11 cellular contexts compared by ENCODE assay signal in the genomic region with DNA sequence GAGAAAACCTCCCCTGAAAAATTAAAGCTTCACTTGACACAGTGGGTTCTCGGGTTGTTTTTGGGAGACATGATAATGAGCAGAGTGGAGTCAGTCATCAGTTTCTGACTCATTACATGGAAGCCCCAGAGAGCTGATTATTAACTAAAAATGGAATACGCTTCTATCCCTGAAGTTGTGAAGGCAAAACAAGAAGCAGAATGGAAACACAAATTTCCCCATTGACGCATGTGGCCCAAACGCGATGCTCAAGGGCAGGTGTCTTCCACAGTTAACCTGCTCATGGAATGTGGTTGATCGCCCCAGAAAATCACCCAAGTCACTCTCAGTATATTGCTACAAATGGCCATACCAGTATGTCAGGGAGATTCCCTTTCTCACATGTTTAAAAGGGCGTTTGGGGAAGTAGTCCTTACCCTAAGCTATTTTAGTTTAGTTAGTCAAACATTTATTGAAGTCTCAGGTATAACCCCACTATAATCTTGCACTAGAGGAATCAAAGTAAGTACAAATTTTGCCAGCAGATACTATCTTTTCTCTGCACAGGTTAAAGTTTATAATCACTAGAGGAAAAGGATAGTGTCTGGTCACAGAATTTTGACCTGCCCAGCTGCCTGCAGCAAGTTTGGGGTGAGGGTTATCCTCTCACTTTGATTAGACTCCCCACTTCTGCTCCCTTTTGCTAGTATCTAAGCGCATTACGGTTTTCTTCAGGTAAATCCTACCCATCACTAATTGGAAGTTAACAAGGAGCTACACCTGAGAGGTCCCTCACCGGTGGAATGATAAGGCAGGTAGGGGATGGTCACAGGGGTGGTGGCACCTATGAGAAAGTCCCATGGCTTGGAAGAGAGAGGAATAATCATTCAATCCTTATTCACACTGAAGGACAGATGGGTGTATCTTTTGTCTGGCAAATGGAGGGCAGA. TPM values are rescaled to one million over a fixed set of nuclear protein-coding genes. Genes with fewer than 3 reads are reported as not detected.
DNase-seq lines count a peak whose midpoint lies in the region; ATAC-seq and TF ChIP-seq lines count a peak whose summit lies in the region.
"Had no signal": no experiment of that assay in that cellular context is flagged by ENCODE, and none has a peak within 500 bp of the region (broad histone marks: within the 10 kb centered on the region; RNA-seq: fewer than 3 reads in every experiment).

No MANE protein-coding gene starts in this region.

- H3K27me3 ChIP-seq in mononuclear cell (ENCODE audit: insufficient read depth, low read length) (no peaks in the 10 kb centered on the region), heart left ventricle (no peaks in the 10 kb centered on the region), stomach (no peaks in the 10 kb centered on the region)
- H3K27me3 ChIP-seq: gastroesophageal sphincter, right lobe of liver had no signal

- DNase-seq in heart left ventricle, result no peak
- no peak for DNase-seq in cerebellar nuclear complex (lab: John Stamatoyannopoulos, UW)
- no peak for DNase-seq in activated CD4-positive, alpha-beta T cell treated with anti-CD3 and anti-CD28 coated beads, Interleukin-2, amount 50 U/mL, for 4 hours
- DNase-seq in stomach, result no peak
- DNase-seq: activated gamma-delta T cell treated with Interleukin-2 at 50 U/mL for 16 hours, right lobe of liver had no signal

- ATAC-seq in GM18511 (IDR thresholded peaks at IDR 0.05; ENCODE audit: unreplicated experiment) (peak; percentile 78), GM21423 (IDR thresholded peaks at IDR 0.05; ENCODE audit: unreplicated experiment) (peak; percentile 64), HG03432 (IDR thresholded peaks at IDR 0.05; ENCODE audit: unreplicated experiment) (peak; percentile 77), heart left ventricle (no peak)
- ATAC-seq: gastroesophageal sphincter, right lobe of liver had no signal

- intact Hi-C loops in heart left ventricle (cut with DNase I) (loop anchor here in 3 of 10 donors (10.0 kb wide), 3 partner anchors 47 to 157 kb away; no protein-coding TSS in a partner anchor), stomach (cut with DNase I; ENCODE audit: low total_unique reads) (no loop called here)

- H3K36me3 ChIP-seq in heart left ventricle (no peaks in the 10 kb centered on the region), stomach (no peaks in the 10 kb centered on the region)
- H3K36me3 ChIP-seq: gastroesophageal sphincter, right lobe of liver had no signal

- WGBS in heart left ventricle, 4 donors, result 81 to 92% (median 88%) methylated on average over 10 of the region's 10 CpGs
- 77 to 90% (median 82%) methylated on average over 10 of the region's 10 CpGs for WGBS in stomach, 5 donors

- TF ChIP-seq CTCF in heart left ventricle (IDR thresholded peaks at IDR 0.05), result no peak
- no peak for TF ChIP-seq CTCF in stomach (IDR thresholded peaks at IDR 0.05)

- H3K27ac ChIP-seq in heart left ventricle (no peak overlapping the region), stomach (no peak overlapping the region)
- H3K27ac ChIP-seq: gastroesophageal sphincter, right lobe of liver had no signal

- TF ChIP-seq EP300 in stomach (IDR thresholded peaks at IDR 0.05), result no peak

- TF ChIP-seq POLR2A in heart left ventricle (IDR thresholded peaks at IDR 0.05) (no peak), stomach (IDR thresholded peaks at IDR 0.05) (no peak)

- peaks cover 55% of the 10 kb centered on the region for H3K4me1 ChIP-seq in mononuclear cell (ENCODE audit: insufficient read depth, low read length)
- peaks cover 0 to 59% (median 27%) of the 10 kb centered on the region in 12 donors for H3K4me1 ChIP-seq in heart left ventricle
- H3K4me1 ChIP-seq in stomach, result peaks cover 0 to 55% (median 23%) of the 10 kb centered on the region in 4 donors
- H3K4me1 ChIP-seq: right lobe of liver had no signal

- H3K4me3 ChIP-seq in mononuclear cell (ENCODE audit: low read length) (peak overlapping the region; percentile 2), heart left ventricle (no peak overlapping the region), stomach (no peak overlapping the region)
- H3K4me3 ChIP-seq: gastroesophageal sphincter, right lobe of liver had no signal

- H3K9me3 ChIP-seq in mononuclear cell (ENCODE audit: low read depth, low read length) (no peaks in the 10 kb centered on the region), heart left ventricle (no peaks in the 10 kb centered on the region), stomach (no peaks in the 10 kb centered on the region)
- H3K9me3 ChIP-seq: gastroesophageal sphincter, right lobe of liver had no signal

RNA-seq across cellular contexts. Expression of gene BCL2, which starts 7.8 kb away (rescaled TPM):
- total RNA-seq in mononuclear cell, result 78.2 TPM
- total RNA-seq in heart left ventricle, result 10 to 100 TPM in 4 of 9 donors, 1 to 10 TPM in 5; 4.8 to 24.2 (median 9.1) TPM
- polyA plus RNA-seq in heart left ventricle, result 1 to 10 TPM; 2.9 to 4.5 TPM
- 10 to 100 TPM in 3 of 5 donors, 1 to 10 TPM in 2; 3.5 to 53.9 (median 12.1) TPM for total RNA-seq in stomach
- polyA plus RNA-seq in stomach, result 1 to 10 TPM; 1.5 to 3.7 (median 1.5) TPM

RNA-seq across cellular contexts. Expression of gene KDSR, which starts 55.3 kb away (rescaled TPM):
- total RNA-seq in mononuclear cell (16.9 TPM), heart left ventricle (10 to 100 TPM; 26.3 to 45.6 (median 41.4) TPM), stomach (100 to 1,000 TPM in 1 of 5 donors, 10 to 100 TPM in 2, 1 to 10 TPM in 2; 6.4 to 199 (median 23.3) TPM)
- polyA plus RNA-seq in heart left ventricle (10 to 100 TPM; 10.7 to 36.5 TPM), stomach (10 to 100 TPM in 1 of 3 donors, 1 to 10 TPM in 2; 8.2 to 13.3 (median 9.9) TPM)

Comparison
In these comparisons a context has a peak if more than half of its experiments do, and no peak if none do; other contexts are left out.
1. ATAC-seq: peak in GM18511 (single experiment), GM21423 (single experiment) and HG03432 (single experiment); none in heart left ventricle (0 of 4).